17 cellular contexts compared by ENCODE assay signal in the genomic region with DNA sequence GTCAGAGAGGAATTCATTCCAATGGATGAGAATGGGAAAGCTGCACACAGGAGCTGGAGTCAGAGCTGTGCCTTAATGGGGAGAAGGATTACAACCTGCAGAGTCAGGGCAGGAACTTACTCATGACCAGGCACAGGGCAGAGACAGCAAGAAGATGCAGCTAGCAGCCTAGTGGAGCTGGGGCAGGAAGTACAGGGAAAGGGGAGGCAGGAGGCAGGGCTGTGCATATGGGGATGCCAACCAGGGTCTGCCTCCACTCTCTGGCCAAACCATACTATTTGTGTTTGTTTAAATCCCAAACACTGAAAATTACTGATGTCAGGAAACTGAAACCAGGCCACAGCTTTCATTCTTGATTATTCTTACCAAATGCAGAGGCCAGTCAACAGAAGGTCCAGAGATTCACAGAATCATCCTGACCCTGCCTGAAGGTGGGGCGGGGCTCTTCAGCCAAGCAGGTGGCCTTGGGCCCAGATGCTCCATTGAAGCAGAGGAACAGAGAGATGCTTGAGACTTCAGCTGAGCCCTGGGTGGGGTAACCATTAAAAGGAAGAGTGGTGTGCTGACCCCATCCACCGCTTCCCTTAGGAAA.
DNase-seq lines count a peak whose midpoint lies in the region; ATAC-seq and TF ChIP-seq lines count a peak whose summit lies in the region.
"Had no signal": no experiment of that assay in that cellular context is flagged by ENCODE, and none has a peak within 500 bp of the region (broad histone marks: within the 10 kb centered on the region; RNA-seq: fewer than 3 reads in every experiment).

No MANE protein-coding gene starts in this region.

- H3K36me3 ChIP-seq in KMS-11 (ENCODE audit: insufficient read depth): no peaks in the 10 kb centered on the region
- no peaks in the 10 kb centered on the region for H3K36me3 ChIP-seq in ascending aorta
- H3K36me3 ChIP-seq in prostate gland: no peaks in the 10 kb centered on the region

- H3K27me3 ChIP-seq in KMS-11 (ENCODE audit: insufficient read depth, low read depth) (no peaks in the 10 kb centered on the region), ascending aorta (no peaks in the 10 kb centered on the region), prostate gland (replicated peaks; ENCODE audit: insufficient read depth) (no peaks in the 10 kb centered on the region)

- no peak for DNase-seq in ascending aorta (ENCODE audit: low spot score in 2 of 2)
- no peak for DNase-seq in prostate gland (ENCODE audit: low spot score)
- DNase-seq in activated CD4-positive, alpha-beta T cell treated with anti-CD3 and anti-CD28 coated beads, Interleukin-2, amount 50 U/mL, for 48 hours: no peak
- no peak for DNase-seq in left cardiac atrium
- DNase-seq: CD8-positive, alpha-beta T cell; GDM1; H9; KBM-7; NCI-H1048; NCI-H1436 treated with DMSO at 0.1 percent for 48 hours; NCI-H2029 treated with DMSO at 0.1 percent for 48 hours; NCI-H510A; NCI-H82; T-cell had no signal

- intact Hi-C loops in ascending aorta (cut with DNase I) (loop anchor here (2.0 to 5.0 kb wide), 5 partner anchors 67 to 535 kb away; no protein-coding TSS in a partner anchor), prostate gland (cut with DNase I) (loop anchor here (5.0 kb wide), 3 partner anchors 112 to 217 kb away; no protein-coding TSS in a partner anchor), left cardiac atrium (cut with DNase I) (loop anchor here (2.0 to 10.0 kb wide), 4 partner anchors 219 to 467 kb away; no protein-coding TSS in a partner anchor)

- H3K4me1 ChIP-seq in KMS-11 (ENCODE audit: low read depth, poor library complexity, severe bottlenecking) (peaks cover 21% of the 10 kb centered on the region), ascending aorta (peaks cover 3 to 12% of the 10 kb centered on the region in 2 donors), prostate gland (replicated peaks) (no peaks in the 10 kb centered on the region)

- no peak for TF ChIP-seq CTCF in KMS-11 (conservative IDR thresholded peaks at IDR 0.05; ENCODE audit: low read depth, low read length)
- no peak for TF ChIP-seq CTCF in ascending aorta (IDR thresholded peaks at IDR 0.05)
- no peak for TF ChIP-seq CTCF in prostate gland (IDR thresholded peaks at IDR 0.05)

- H3K9me3 ChIP-seq in ascending aorta: no peaks in the 10 kb centered on the region
- H3K9me3 ChIP-seq in prostate gland: no peaks in the 10 kb centered on the region

- no peak overlapping the region for H2AFZ ChIP-seq in KMS-11 (ENCODE audit: low read depth)

- H3K79me2 ChIP-seq in KMS-11 (ENCODE audit: insufficient read depth, low read depth): no peaks in the 10 kb centered on the region

- peak overlapping the region; percentile 9 for H3K4me2 ChIP-seq in KMS-11

- TF ChIP-seq POLR2A in prostate gland (IDR thresholded peaks at IDR 0.05): no peak

- H3K9ac ChIP-seq in KMS-11: no peak overlapping the region

- no peak for ATAC-seq in HG03135 (IDR thresholded peaks at IDR 0.05; ENCODE audit: unreplicated experiment)
- ATAC-seq in GM18868 (IDR thresholded peaks at IDR 0.05; ENCODE audit: unreplicated experiment): no peak
- no peak for ATAC-seq in left cardiac atrium
- ATAC-seq: CD8-positive, alpha-beta T cell; T-cell had no signal

- H3K27ac ChIP-seq in KMS-11 (no peak overlapping the region), ascending aorta (peak overlapping the region; percentile 19 to 36), prostate gland (peak overlapping the region; percentile 25 to 32)

- WGBS in prostate gland: 96% methylated on average over 2 of the region's 2 CpGs

- H3K4me3 ChIP-seq in KMS-11 (IDR thresholded peaks at IDR 0.05; ENCODE audit: insufficient read depth, low read depth, low read length) (no peak overlapping the region), ascending aorta (no peak overlapping the region), prostate gland (no peak overlapping the region)

- no peaks in the 10 kb centered on the region for H4K20me1 ChIP-seq in KMS-11 (ENCODE audit: insufficient read depth)
